In the genomic region with DNA sequence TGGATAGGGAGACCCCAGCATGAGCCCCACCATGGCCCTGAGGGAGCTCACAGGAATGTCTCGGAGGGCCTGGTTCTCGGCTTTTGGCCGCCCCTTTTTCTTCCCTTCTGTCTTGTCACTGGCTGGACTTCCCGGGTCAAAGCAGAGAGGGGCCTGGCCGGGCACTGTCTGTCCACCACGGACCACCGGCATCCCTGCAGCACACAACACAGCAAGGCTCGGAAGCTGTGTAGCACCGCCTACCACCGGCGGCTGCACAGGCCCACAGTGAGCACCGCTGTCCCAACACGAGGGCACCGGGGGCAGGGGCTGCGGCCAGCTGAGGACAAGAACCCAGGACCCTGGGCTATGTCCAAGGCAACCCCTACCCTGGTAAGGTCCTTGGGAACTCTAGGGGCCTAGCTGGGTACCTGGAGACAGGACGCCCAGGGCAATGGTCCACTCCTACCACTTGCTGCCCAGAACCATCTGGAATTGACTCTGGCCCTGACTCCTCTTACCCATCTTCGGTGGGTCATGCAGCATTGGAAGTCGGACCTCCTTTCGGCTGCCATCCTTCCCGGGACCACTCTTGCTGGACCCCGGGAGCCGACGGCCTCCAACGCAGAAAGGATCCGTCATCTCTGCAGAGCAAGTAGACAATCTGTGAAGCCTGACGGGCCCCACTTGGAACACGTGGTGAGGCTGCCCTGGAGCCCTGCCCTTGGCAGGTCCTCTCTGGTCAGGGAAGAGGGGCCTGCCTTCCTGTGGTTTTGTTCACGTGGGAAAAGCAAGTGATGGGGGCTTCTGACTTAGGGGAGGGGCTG, we compare ENCODE assay signal across 17 cellular contexts. TPM values are rescaled to one million over a fixed set of nuclear protein-coding genes. Genes with fewer than 3 reads are reported as not detected.
DNase-seq lines count a peak whose midpoint lies in the region; ATAC-seq, FAIRE-seq and TF ChIP-seq lines count a peak whose summit lies in the region.
"Had no signal": no experiment of that assay in that cellular context is flagged by ENCODE, and none has a peak within 500 bp of the region (broad histone marks: within the 10 kb centered on the region; RNA-seq: fewer than 3 reads in every experiment).

No MANE protein-coding gene starts in this region.

- peaks cover 8 to 20% of the 10 kb centered on the region in 2 donors for H3K4me1 ChIP-seq in adrenal gland (replicated peaks in 1 of 2)
- H3K4me1 ChIP-seq in mucosa of descending colon (ENCODE audit: low read depth), result peaks cover 11% of the 10 kb centered on the region
- peaks cover 15 to 24% (median 19%) of the 10 kb centered on the region in 4 donors for H3K4me1 ChIP-seq in stomach

- TF ChIP-seq POLR2A in adrenal gland (IDR thresholded peaks at IDR 0.05) (no peak), stomach (IDR thresholded peaks at IDR 0.05) (no peak)

- no peak overlapping the region for H3K27ac ChIP-seq in adrenal gland
- no peak overlapping the region for H3K27ac ChIP-seq in stomach
- H3K27ac ChIP-seq: hepatocyte had no signal

- no peak for TF ChIP-seq EP300 in stomach (IDR thresholded peaks at IDR 0.05)

- no peak for ATAC-seq in mucosa of descending colon
- ATAC-seq: stimulated activated naive CD8-positive, alpha-beta T cell treated with anti-CD3 and anti-CD28 coated beads, Interleukin-15, amount 100 ng/mL, for 72 hours had no signal

- in situ Hi-C loops in G401 (cut with HindIII; ENCODE audit: low sequenced_read_pairs), result no loop called here

- no peaks in the 10 kb centered on the region for H3K27me3 ChIP-seq in adrenal gland
- no peaks in the 10 kb centered on the region for H3K27me3 ChIP-seq in stomach
- H3K27me3 ChIP-seq: hepatocyte had no signal

- H3K4me3 ChIP-seq in adrenal gland (no peak overlapping the region), mucosa of descending colon (no peak overlapping the region), stomach (no peak overlapping the region)
- H3K4me3 ChIP-seq: hepatocyte had no signal

- intact Hi-C loops in adrenal gland (cut with DNase I) (no loop called here), mucosa of descending colon (cut with DNase I, micrococcal nuclease) (no loop called here), stomach (cut with DNase I; ENCODE audit: low total_unique reads) (no loop called here)

- H3K9me3 ChIP-seq in adrenal gland (replicated peaks in 1 of 3), result no peaks in the 10 kb centered on the region
- no peaks in the 10 kb centered on the region for H3K9me3 ChIP-seq in mucosa of descending colon
- H3K9me3 ChIP-seq in stomach, result peaks cover 0 to 15% (median 1%) of the 10 kb centered on the region in 4 donors

- 89 to 95% (median 91%) methylated on average over 16 to 28 of the region's 28 CpGs for WGBS in adrenal gland, 4 donors
- 89 to 95% (median 92%) methylated on average over 25 to 28 of the region's 28 CpGs for WGBS in stomach, 5 donors

- DNase-seq in activated naive CD4-positive, alpha-beta T cell treated with anti-CD3 and anti-CD28 coated beads, Interleukin-2, amount 50 U/mL, for 16 hours, result peak; percentile 10
- no peak for DNase-seq in activated naive CD4-positive, alpha-beta T cell (lab: John Stamatoyannopoulos, UW)
- DNase-seq in adrenal gland, result peak in 4 of 7 donors; percentile 8 to 21 (median 17)
- peak; percentile 2 to 44 (median 23) for DNase-seq in mucosa of descending colon
- DNase-seq in stomach, result peak; percentile 22
- DNase-seq in G401 (ENCODE audit: low spot score), result no peak
- DNase-seq in frontal cortex (ENCODE audit: low spot score in 2 of 2), result no peak
- no peak for DNase-seq in urothelium cell line (ENCODE audit: low spot score)
- DNase-seq: amygdala, IMR-90, NCI-H2227 treated with DMSO at 0.1 percent for 48 hours, SHP77 treated with DMSO at 0.1 percent for 48 hours had no signal

- TF ChIP-seq CTCF in adrenal gland (IDR thresholded peaks at IDR 0.05) (no peak), mucosa of descending colon (IDR thresholded peaks at IDR 0.05) (no peak), stomach (IDR thresholded peaks at IDR 0.05) (no peak)

- H3K36me3 ChIP-seq in adrenal gland (replicated peaks in 1 of 2) (peaks cover 0 to 34% of the 10 kb centered on the region in 2 donors), mucosa of descending colon (ENCODE audit: low read depth) (no peaks in the 10 kb centered on the region), stomach (peaks cover 25 to 44% (median 39%) of the 10 kb centered on the region in 4 donors)

- no peak for FAIRE-seq in frontal cortex (lab: Jason Lieb, UNC)
- no peak for FAIRE-seq in urothelium cell line (lab: Jason Lieb, UNC)
- FAIRE-seq: colon, H1, TTC549 had no signal

RNA-seq across cellular contexts. Expression of a gene that starts 2.2 kb away (rescaled TPM):
- total RNA-seq in adrenal gland, result 10 to 100 TPM in 6 of 8 donors, 1 to 10 TPM in 2; 8.5 to 24.7 (median 13.9) TPM
- polyA plus RNA-seq in adrenal gland, result 10 to 100 TPM in 2 of 3 donors, 1 to 10 TPM in 1; 3.5 to 39.4 (median 12.1) TPM
- 10 to 100 TPM in 1 of 3 donors, 1 to 10 TPM in 2; 1.8 to 14.7 (median 3.9) TPM for total RNA-seq in mucosa of descending colon
- 10 to 100 TPM in 2 of 5 donors, 1 to 10 TPM in 3; 6.1 to 12.1 (median 9.2) TPM for total RNA-seq in stomach
- 1 to 10 TPM; 3.5 to 7.6 (median 6.3) TPM for polyA plus RNA-seq in stomach
- total RNA-seq in G401 (2014; rRNA removed; shearing (Covaris generic)), result 5.5 and 5.9 TPM in 2 replicates
- 15.9 TPM for total RNA-seq in frontal cortex

RNA-seq across cellular contexts. Expression of a gene that starts 11.3 kb away (rescaled TPM):
- 10 to 100 TPM; 14.9 to 56.8 (median 37.2) TPM for total RNA-seq in adrenal gland
- polyA plus RNA-seq in adrenal gland, result 100 to 1,000 TPM in 1 of 3 donors, 10 to 100 TPM in 2; 12.1 to 101 (median 91.3) TPM
- total RNA-seq in mucosa of descending colon, result 10 to 100 TPM; 37.4 to 57.8 (median 43.6) TPM
- total RNA-seq in stomach, result 100 to 1,000 TPM in 1 of 5 donors, 10 to 100 TPM in 4; 20.9 to 107 (median 36.8) TPM
- 10 to 100 TPM; 17.7 to 60.5 (median 24.0) TPM for polyA plus RNA-seq in stomach
- 19.9 and 20.1 TPM in 2 replicates for total RNA-seq in G401 (2014; rRNA removed; shearing (Covaris generic))
- 14.3 TPM for total RNA-seq in frontal cortex

RNA-seq across cellular contexts. Expression of a gene that starts 11.9 kb away (rescaled TPM):
- total RNA-seq in adrenal gland (1 to 10 TPM; 1.1 to 8.8 (median 4.6) TPM), mucosa of descending colon (1 to 10 TPM; 3.8 to 7.9 (median 5.6) TPM), stomach (10 to 100 TPM in 2 of 5 donors, 1 to 10 TPM in 3; 2.9 to 68.1 (median 9.4) TPM), frontal cortex (5.7 TPM)
- polyA plus RNA-seq in adrenal gland (1 to 10 TPM; 1.7 to 8.4 (median 4.4) TPM), stomach (1 to 10 TPM; 4.9 to 6.6 (median 6.3) TPM)
- 1.4 TPM in 1 of 2 replicates, not detected in the other for total RNA-seq in G401 (2014; rRNA removed; shearing (Covaris generic))

RNA-seq across cellular contexts. Expression of a gene that starts 13.4 kb away (rescaled TPM):
- total RNA-seq in adrenal gland (10 to 100 TPM; 51.6 to 73.9 (median 58.4) TPM), mucosa of descending colon (10 to 100 TPM; 51.2 to 64.4 (median 59.1) TPM), stomach (10 to 100 TPM; 30.4 to 67.4 (median 39.7) TPM), frontal cortex (81.9 TPM)
- polyA plus RNA-seq in adrenal gland (10 to 100 TPM; 48.3 to 49.8 (median 49.1) TPM), stomach (10 to 100 TPM; 27.0 to 44.2 (median 39.6) TPM)
- 91.4 and 111 TPM in 2 replicates for total RNA-seq in G401 (2014; rRNA removed; shearing (Covaris generic))

Comparison
In these comparisons a context has a peak if more than half of its experiments do, and no peak if none do; other contexts are left out.
1. DNase-seq: peak in activated naive CD4-positive, alpha-beta T cell treated with anti-CD3 and anti-CD28 coated beads, Interleukin-2, amount 50 U/mL, for 16 hours (single experiment), adrenal gland (4 of 7), mucosa of descending colon (3 of 3) and stomach (single experiment); none in activated naive CD4-positive, alpha-beta T cell (0 of 4), G401 (single experiment), frontal cortex (0 of 2) and urothelium cell line (single experiment).